32 cellular contexts compared by ENCODE assay signal in the genomic region with DNA sequence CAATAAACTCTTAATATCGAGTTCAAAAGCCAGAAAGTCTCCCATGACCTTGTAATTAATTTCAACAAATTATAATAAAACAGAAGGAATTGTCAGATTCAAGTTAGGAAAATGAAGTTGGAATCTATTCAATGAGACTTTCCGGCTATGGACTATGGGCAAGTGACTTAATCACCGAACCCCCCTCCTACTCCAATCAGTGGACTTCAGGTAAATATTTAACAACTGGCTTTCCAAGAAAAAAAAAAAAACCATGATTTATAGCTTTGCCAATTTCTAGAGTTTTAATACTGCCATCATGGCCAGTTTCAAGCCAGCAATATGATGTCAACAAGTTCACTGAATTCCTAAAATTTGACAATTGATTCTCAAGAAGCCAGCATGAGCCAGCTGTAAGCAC. TPM values are rescaled to one million over a fixed set of nuclear protein-coding genes. Genes with fewer than 3 reads are reported as not detected.
"Had no signal": no experiment of that assay in that cellular context is flagged by ENCODE, and none has a peak within 500 bp of the region (broad histone marks: within the 10 kb centered on the region; RNA-seq: fewer than 3 reads in every experiment).

No MANE protein-coding gene starts in this region.

- H3K27me3 Mint-ChIP-seq: stimulated activated memory B cell treated with anti-CD40 and anti-IgM and Interleukin-4, amounts not matched to agents 10 μg/mL and 1 μg/mL and 100 μg/mL, for 72 hours; stimulated activated naive CD8-positive, alpha-beta T cell treated with anti-CD3 and anti-CD28 coated beads, Interleukin-15, amount 100 ng/mL, for 72 hours; stimulated activated naive CD8-positive, alpha-beta T cell treated with anti-CD3 and anti-CD28 coated beads, Interleukin-15, Interleukin-2, amounts not matched to agents 100 ng/mL and 50 ng/mL, for 24 hours; type B pancreatic cell had no signal

- H3K9me3 Mint-ChIP-seq: stimulated activated effector memory CD8-positive, alpha-beta T cell treated with anti-CD3 and anti-CD28 coated beads, Interleukin-12 subunit alpha, Interleukin-12 subunit beta, amount 100 ng/mL, for 72 hours; stimulated activated memory B cell treated with anti-CD40 and anti-IgM and Interleukin-4, amounts not matched to agents 10 μg/mL and 1 μg/mL and 100 μg/mL, for 72 hours; stimulated activated naive B cell treated with anti-CD40 and anti-IgM and Interleukin-4, amounts not matched to agents 10 μg/mL and 1 μg/mL and 100 μg/mL, for 72 hours; stimulated activated naive CD8-positive, alpha-beta T cell treated with anti-CD3 and anti-CD28 coated beads, Interleukin-15, amount 100 ng/mL, for 72 hours; stimulated activated naive CD8-positive, alpha-beta T cell treated with anti-CD3 and anti-CD28 coated beads, Interleukin-15, Interleukin-2, amounts not matched to agents 100 ng/mL and 50 ng/mL, for 24 hours; type B pancreatic cell had no signal

- H3K36me3 ChIP-seq: stomach, suprapubic skin, thoracic aorta, thyroid gland, tibial artery, tibial nerve, transverse colon, upper lobe of left lung, upper lobe of right lung, uterus, vagina had no signal

- H3K27ac ChIP-seq: suprapubic skin, testis, thoracic aorta, thyroid gland, tibial artery, tibial nerve, transverse colon, upper lobe of left lung, upper lobe of right lung, uterus, vagina had no signal

- H3K27ac Mint-ChIP-seq: stimulated activated effector memory CD8-positive, alpha-beta T cell treated with anti-CD3 and anti-CD28 coated beads, Interleukin-12 subunit alpha, Interleukin-12 subunit beta, amount 100 ng/mL, for 72 hours; stimulated activated memory B cell treated with anti-CD40 and anti-IgM and Interleukin-4, amounts not matched to agents 10 μg/mL and 1 μg/mL and 100 μg/mL, for 72 hours; stimulated activated naive B cell treated with anti-CD40 and anti-IgM and Interleukin-4, amounts not matched to agents 10 μg/mL and 1 μg/mL and 100 μg/mL, for 72 hours; stimulated activated naive CD8-positive, alpha-beta T cell treated with anti-CD3 and anti-CD28 coated beads, Interleukin-15, amount 100 ng/mL, for 72 hours; stimulated activated naive CD8-positive, alpha-beta T cell treated with anti-CD3 and anti-CD28 coated beads, Interleukin-15, Interleukin-2, amounts not matched to agents 100 ng/mL and 50 ng/mL, for 24 hours; type B pancreatic cell had no signal

- H3K4me3 Mint-ChIP-seq: stimulated activated effector memory CD8-positive, alpha-beta T cell treated with anti-CD3 and anti-CD28 coated beads, Interleukin-12 subunit alpha, Interleukin-12 subunit beta, amount 100 ng/mL, for 72 hours; stimulated activated memory B cell treated with anti-CD40 and anti-IgM and Interleukin-4, amounts not matched to agents 10 μg/mL and 1 μg/mL and 100 μg/mL, for 72 hours; stimulated activated naive B cell treated with anti-CD40 and anti-IgM and Interleukin-4, amounts not matched to agents 10 μg/mL and 1 μg/mL and 100 μg/mL, for 72 hours; stimulated activated naive CD8-positive, alpha-beta T cell treated with anti-CD3 and anti-CD28 coated beads, Interleukin-15, amount 100 ng/mL, for 72 hours; stimulated activated naive CD8-positive, alpha-beta T cell treated with anti-CD3 and anti-CD28 coated beads, Interleukin-15, Interleukin-2, amounts not matched to agents 100 ng/mL and 50 ng/mL, for 24 hours; type B pancreatic cell had no signal

- H3K27me3 ChIP-seq: stomach, suprapubic skin, testis, thyroid gland, tibial artery, tibial nerve, transverse colon, upper lobe of left lung, upper lobe of right lung, uterus, vagina had no signal

- H3K9me3 ChIP-seq: stomach, suprapubic skin, testis, thoracic aorta, thyroid gland, tibial artery, tibial nerve, transverse colon, upper lobe of left lung, upper lobe of right lung, uterus, vagina had no signal

- DNase-seq: stimulated activated CD4-positive, alpha-beta T cell treated with anti-CD3 and anti-CD28 coated beads, Interleukin-2, amount 100 ng/mL, for 48 hours; stimulated activated CD4-positive, alpha-beta T cell treated with anti-CD3 and anti-CD28 coated beads, Interleukin-4, amount 100 ng/mL, for 1 hour; stimulated activated CD4-positive, alpha-beta T cell treated with anti-CD3 and anti-CD28 coated beads, Interleukin-4, amount 100 ng/mL, for 24 hours; stimulated activated CD4-positive, alpha-beta T cell treated with anti-CD3 and anti-CD28 coated beads, Interleukin-4, amount 100 ng/mL, for 4 hours; stimulated activated CD8-positive, alpha-beta memory T cell treated with anti-CD3 and anti-CD28 coated beads, Interleukin-4, amount 100 ng/mL, for 48 hours; stimulated activated naive B cell treated with anti-CD40 and anti-IgM and Interleukin-4, amounts not matched to agents 10 μg/mL and 1 μg/mL and 100 μg/mL, for 72 hours; stimulated activated naive CD4-positive, alpha-beta T cell; stimulated activated naive CD4-positive, alpha-beta T cell treated with Interleukin-2 at 50 U/mL for 16 hours; stimulated activated naive CD8-positive, alpha-beta T cell treated with anti-CD3 and anti-CD28 coated beads, Interleukin-15, amount 100 ng/mL, for 72 hours; stimulated activated naive CD8-positive, alpha-beta T cell treated with anti-CD3 and anti-CD28 coated beads, Interleukin-15, Interleukin-2, amounts not matched to agents 100 U/mL and 50 U/mL, for 24 hours; stomach; substantia nigra; testis; thyroid gland; tibial artery; transverse colon; trophoblast cell; upper lobe of right lung; uterus had no signal

- ATAC-seq: stimulated activated effector memory CD8-positive, alpha-beta T cell treated with anti-CD3 and anti-CD28 coated beads, Interleukin-12 subunit alpha, Interleukin-12 subunit beta, amount 100 ng/mL, for 72 hours; stimulated activated memory B cell treated with anti-CD40 and anti-IgM and Interleukin-4, amounts not matched to agents 10 μg/mL and 1 μg/mL and 100 μg/mL, for 72 hours; stimulated activated naive B cell treated with anti-CD40 and anti-IgM and Interleukin-4, amounts not matched to agents 10 μg/mL and 1 μg/mL and 100 μg/mL, for 72 hours; stimulated activated naive CD8-positive, alpha-beta T cell treated with anti-CD3 and anti-CD28 coated beads, Interleukin-15, amount 100 ng/mL, for 72 hours; stimulated activated naive CD8-positive, alpha-beta T cell treated with anti-CD3 and anti-CD28 coated beads, Interleukin-15, Interleukin-2, amounts not matched to agents 100 U/mL and 50 U/mL, for 24 hours; upper lobe of right lung had no signal

- H3K4me1 ChIP-seq: testis, thyroid gland, upper lobe of right lung, uterus had no signal

- H3K4me1 Mint-ChIP-seq: stimulated activated effector memory CD8-positive, alpha-beta T cell treated with anti-CD3 and anti-CD28 coated beads, Interleukin-12 subunit alpha, Interleukin-12 subunit beta, amount 100 ng/mL, for 72 hours; stimulated activated memory B cell treated with anti-CD40 and anti-IgM and Interleukin-4, amounts not matched to agents 10 μg/mL and 1 μg/mL and 100 μg/mL, for 72 hours; stimulated activated naive B cell treated with anti-CD40 and anti-IgM and Interleukin-4, amounts not matched to agents 10 μg/mL and 1 μg/mL and 100 μg/mL, for 72 hours; stimulated activated naive CD8-positive, alpha-beta T cell treated with anti-CD3 and anti-CD28 coated beads, Interleukin-15, amount 100 ng/mL, for 72 hours had no signal

- H3K36me3 Mint-ChIP-seq: stimulated activated effector memory CD8-positive, alpha-beta T cell treated with anti-CD3 and anti-CD28 coated beads, Interleukin-12 subunit alpha, Interleukin-12 subunit beta, amount 100 ng/mL, for 72 hours; stimulated activated naive B cell treated with anti-CD40 and anti-IgM and Interleukin-4, amounts not matched to agents 10 μg/mL and 1 μg/mL and 100 μg/mL, for 72 hours; type B pancreatic cell had no signal

- H3K4me3 ChIP-seq: stomach, suprapubic skin, testis, thoracic aorta, thyroid gland, tibial artery, tibial nerve, transverse colon, upper lobe of left lung, upper lobe of right lung, uterus, vagina had no signal

RNA-seq across cellular contexts. Expression of a gene that starts 4.5 kb away (rescaled TPM):
- total RNA-seq: stomach, subcutaneous adipose tissue, thoracic aorta, thyroid gland, tibial nerve, upper lobe of right lung, ureter, urinary bladder, vagina had no signal
- polyA plus RNA-seq: urinary bladder had no signal

RNA-seq across cellular contexts. Expression of a gene that starts 43.8 kb away (rescaled TPM):
- total RNA-seq: stomach, subcutaneous adipose tissue, suprapubic skin, testis, thoracic aorta, thyroid gland, tibial nerve, transverse colon, upper lobe of left lung, upper lobe of right lung, ureter, urinary bladder, uterus, vagina had no signal
- polyA plus RNA-seq: stomach, thymus, urinary bladder had no signal
